In genomic region chr20:62489186-62489939, GRCh38 we compare ENCODE assay signal across 1 cellular context.
TF ChIP-seq lines count a peak whose summit lies in the region.

No MANE protein-coding gene starts in this region.

TF ChIP-seq in HepG2, 621 proteins besides CTCF, POLR2A, EP300 and RAD21 (continued from another document and continues in another):
- no peak for TF ChIP-seq JDP2 (CRISPR knock-in tag; IDR thresholded peaks at IDR 0.05; ENCODE audit: borderline replicate concordance)
- TF ChIP-seq BRF2 (CRISPR knock-in tag; IDR thresholded peaks at IDR 0.05): no peak
- TF ChIP-seq ZNF83 (CRISPR knock-in tag; IDR thresholded peaks at IDR 0.05; ENCODE audit: borderline replicate concordance): no peak
- peak; percentile 28; the same call in 1 of the 2 replicates for TF ChIP-seq MTA1 (CRISPR knock-in tag; IDR thresholded peaks at IDR 0.05; ENCODE audit: borderline replicate concordance)
- no peak for TF ChIP-seq ZNF496 (CRISPR knock-in tag; IDR thresholded peaks at IDR 0.05; ENCODE audit: insufficient replicate concordance)
- TF ChIP-seq ZBTB40 (IDR thresholded peaks at IDR 0.05): no peak
- no peak for TF ChIP-seq ZBTB40 (CRISPR knock-in tag; IDR thresholded peaks at IDR 0.05)
- no peak for TF ChIP-seq JUNB (CRISPR knock-in tag; IDR thresholded peaks at IDR 0.05; ENCODE audit: borderline replicate concordance)
- TF ChIP-seq KIAA2018 (CRISPR knock-in tag; IDR thresholded peaks at IDR 0.05; ENCODE audit: borderline replicate concordance): no peak
- 0 out of 2 replicates have a peak, but pooled peaks have one; percentile 12 for TF ChIP-seq TBX2 (CRISPR knock-in tag; IDR thresholded peaks at IDR 0.05; ENCODE audit: borderline replicate concordance)
- TF ChIP-seq ZNF7 (CRISPR knock-in tag; IDR thresholded peaks at IDR 0.05): no peak
- TF ChIP-seq ZNF484 (CRISPR knock-in tag; IDR thresholded peaks at IDR 0.05; ENCODE audit: borderline replicate concordance, low read depth): no peak
- 0 out of 2 replicates have a peak, but pooled peaks have one; percentile 43 for TF ChIP-seq E2F5 (CRISPR knock-in tag; conservative IDR thresholded peaks at IDR 0.05)
- no peak for TF ChIP-seq ZNF207 (IDR thresholded peaks at IDR 0.05; ENCODE audit: borderline replicate concordance)
- no peak for TF ChIP-seq ZFP36 (IDR thresholded peaks at IDR 0.05; ENCODE audit: borderline replicate concordance, low read depth, low read length, partially characterized antibody)
- TF ChIP-seq ZBTB7B (CRISPR knock-in tag; IDR thresholded peaks at IDR 0.05): peak; percentile 56; the same call in 1 of the 2 replicates
- TF ChIP-seq SNAPC5 (CRISPR knock-in tag; IDR thresholded peaks at IDR 0.05; ENCODE audit: borderline replicate concordance): no peak
- TF ChIP-seq ZBTB8A (CRISPR knock-in tag; IDR thresholded peaks at IDR 0.05; ENCODE audit: borderline replicate concordance, low read depth): no peak
- no peak for TF ChIP-seq ZNF235 (CRISPR knock-in tag; IDR thresholded peaks at IDR 0.05; ENCODE audit: borderline replicate concordance)
- TF ChIP-seq IRF9 (CRISPR knock-in tag; IDR thresholded peaks at IDR 0.05; ENCODE audit: borderline replicate concordance): no peak
- no peak for TF ChIP-seq NRL (CRISPR knock-in tag; IDR thresholded peaks at IDR 0.05; ENCODE audit: borderline replicate concordance)
- TF ChIP-seq ZNF572 (CRISPR knock-in tag; IDR thresholded peaks at IDR 0.05): no peak; the same call in 1 of the 2 replicates
- no peak for TF ChIP-seq ZNF576 (CRISPR knock-in tag; IDR thresholded peaks at IDR 0.05)
- peak; percentile 91 for TF ChIP-seq HNRNPL (IDR thresholded peaks at IDR 0.05; ENCODE audit: low read depth, low read length)
- no peak for TF ChIP-seq SMAD3 (CRISPR knock-in tag; IDR thresholded peaks at IDR 0.05)
- no peak for TF ChIP-seq IKZF4 (CRISPR knock-in tag; IDR thresholded peaks at IDR 0.05; ENCODE audit: borderline replicate concordance, low read depth, not compliant biosample characterization)
- no peak for TF ChIP-seq DZIP1 (CRISPR knock-in tag; IDR thresholded peaks at IDR 0.05)
- TF ChIP-seq THAP8 (CRISPR knock-in tag; IDR thresholded peaks at IDR 0.05; ENCODE audit: borderline replicate concordance): no peak
- TF ChIP-seq ARNTL (CRISPR knock-in tag; IDR thresholded peaks at IDR 0.05): no peak
- no peak for TF ChIP-seq ZMYM2 (CRISPR knock-in tag; IDR thresholded peaks at IDR 0.05)
- TF ChIP-seq ZNF382 (CRISPR knock-in tag; IDR thresholded peaks at IDR 0.05; ENCODE audit: borderline replicate concordance): no peak
- TF ChIP-seq RBM39 (IDR thresholded peaks at IDR 0.05; ENCODE audit: low read depth, low read length, poor library complexity, severe bottlenecking): no peak
- no peak for TF ChIP-seq JUN (CRISPR knock-in tag; IDR thresholded peaks at IDR 0.05)
